ENCODE assay signal across 8 cellular contexts in genomic region chr1:2199042-2199810, GRCh38. TPM values are rescaled to one million over a fixed set of nuclear protein-coding genes. Genes with fewer than 3 reads are reported as not detected.
A peak's percentile ranks its signal among the peaks of the same experiment; 100 is the strongest.
DNase-seq lines count a peak whose midpoint lies in the region; ATAC-seq and TF ChIP-seq lines count a peak whose summit lies in the region.

No MANE protein-coding gene starts in this region.

- no peak for TF ChIP-seq CTCF in liver (IDR thresholded peaks at IDR 0.05; ENCODE audit: low read depth, low read length, missing input control)

- CTCF ChIA-PET in activated CD4-positive, alpha-beta memory T cell treated with anti-CD3 and anti-CD28 coated beads for 36 hours (lab: Charles Lee): interaction anchor here (0.7 to 17.1 kb wide), 10 partner anchors 10 to 349 kb away, joined by 3 to 409 read pairs (median 3); partner anchors contain the start of genes MORN1 and RER1

- no peaks in the 10 kb centered on the region for H3K27me3 Mint-ChIP-seq in activated CD4-positive, alpha-beta memory T cell treated with anti-CD3 and anti-CD28 coated beads for 36 hours

- H3K9me3 Mint-ChIP-seq in activated CD4-positive, alpha-beta memory T cell treated with anti-CD3 and anti-CD28 coated beads for 36 hours: no peaks in the 10 kb centered on the region

- intact Hi-C loops in activated CD4-positive, alpha-beta memory T cell treated with anti-CD3 and anti-CD28 coated beads for 36 hours (cut with micrococcal nuclease): loop anchor here (1.0 to 5.0 kb wide), 4 partner anchors 60 to 348 kb away; no protein-coding TSS in a partner anchor

- POLR2A ChIA-PET in activated CD4-positive, alpha-beta memory T cell treated with anti-CD3 and anti-CD28 coated beads for 36 hours (lab: Charles Lee): interaction anchor here (0.9 to 2.6 kb wide), 8 partner anchors 29 to 346 kb away, joined by 3 to 10 read pairs (median 4); partner anchors contain the start of gene SKI

- peak; percentile 82 for DNase-seq in 8988T
- peak; percentile 33 for DNase-seq in NCI-H187 treated with DMSO at 0.1 percent for 48 hours (lab: John Stamatoyannopoulos, UW)
- DNase-seq in activated CD4-positive, alpha-beta memory T cell treated with anti-CD3 and anti-CD28 coated beads for 36 hours: peak; percentile 94
- peak; percentile 82 for DNase-seq in stimulated activated CD4-positive, alpha-beta T cell treated with anti-CD3 and anti-CD28 coated beads, Interleukin-4, amount 100 ng/mL, for 24 hours

- no peaks in the 10 kb centered on the region for H3K9me3 ChIP-seq in duodenal mucosa (ENCODE audit: control insufficient read depth in 1 of 2, low read length in 2 of 2)
- H3K9me3 ChIP-seq in liver (ENCODE audit: control insufficient read depth in 4 of 4, low read length in 3 of 4): no peaks in the 10 kb centered on the region

- ATAC-seq in HG03469 (IDR thresholded peaks at IDR 0.05; ENCODE audit: unreplicated experiment): no peak

- H3K4me1 ChIP-seq in duodenal mucosa (ENCODE audit: control insufficient read depth in 1 of 2, insufficient read depth in 2 of 2, low read length in 2 of 2) (peaks cover 18 to 26% of the 10 kb centered on the region in 2 donors), liver (ENCODE audit: control insufficient read depth in 4 of 4, insufficient read depth in 4 of 4, low read length in 3 of 4) (peaks cover 3 to 22% (median 11%) of the 10 kb centered on the region in 4 donors)

- peak overlapping the region; percentile 48 to 92 for H3K9ac ChIP-seq in duodenal mucosa (ENCODE audit: low read depth in 1 of 2, low read length in 2 of 2)
- peak overlapping the region in 1 of 2 donors; percentile 68 for H3K9ac ChIP-seq in liver (ENCODE audit: low read depth in 1 of 2, low read length in 2 of 2)

- H3K27ac Mint-ChIP-seq in activated CD4-positive, alpha-beta memory T cell treated with anti-CD3 and anti-CD28 coated beads for 36 hours: peak overlapping the region; percentile 85

- peak; percentile 30 for TF ChIP-seq POLR2A in GM19193 (IDR thresholded peaks at IDR 0.05; ENCODE audit: extremely low read depth, insufficient read depth, insufficient read length)

- H3K4me3 ChIP-seq in duodenal mucosa (ENCODE audit: low read depth in 1 of 2, low read length in 2 of 2) (peak overlapping the region; percentile 80 to 86), liver (ENCODE audit: low read depth in 1 of 3, low read length in 3 of 3) (peak overlapping the region in 2 of 3 donors; percentile 42 to 74)

- H3K36me3 ChIP-seq in duodenal mucosa (ENCODE audit: control insufficient read depth in 1 of 2, insufficient read depth in 2 of 2, low read length in 2 of 2) (no peaks in the 10 kb centered on the region), liver (ENCODE audit: control insufficient read depth in 4 of 4, insufficient read depth in 3 of 4, low read depth in 1 of 4, low read length in 3 of 4) (no peaks in the 10 kb centered on the region)

- TF ChIP-seq RAD21 in liver (IDR thresholded peaks at IDR 0.05): peak; percentile 49 to 54

- 33% methylated on average over 24 of the region's 24 CpGs for WGBS in liver

- H3K4me1 Mint-ChIP-seq in activated CD4-positive, alpha-beta memory T cell treated with anti-CD3 and anti-CD28 coated beads for 36 hours (ENCODE audit: low read depth): peaks cover 20% of the 10 kb centered on the region

- H3K4me3 Mint-ChIP-seq in activated CD4-positive, alpha-beta memory T cell treated with anti-CD3 and anti-CD28 coated beads for 36 hours: peak overlapping the region; percentile 93

- H3K36me3 Mint-ChIP-seq in activated CD4-positive, alpha-beta memory T cell treated with anti-CD3 and anti-CD28 coated beads for 36 hours: no peaks in the 10 kb centered on the region

- H3K27ac ChIP-seq in duodenal mucosa (ENCODE audit: low read depth, low read length) (peak overlapping the region; percentile 68), liver (ENCODE audit: low read depth in 1 of 2, low read length in 2 of 2) (peak overlapping the region; percentile 49 to 61)

- H3K27me3 ChIP-seq in duodenal mucosa (ENCODE audit: control insufficient read depth in 1 of 2, insufficient read depth in 2 of 2, low read length in 2 of 2) (no peaks in the 10 kb centered on the region), liver (ENCODE audit: control insufficient read depth in 4 of 4, insufficient read depth in 4 of 4, low read length in 3 of 4) (no peaks in the 10 kb centered on the region)

TF ChIP-seq in liver, 16 proteins besides CTCF, POLR2A, EP300 and RAD21:
- TF ChIP-seq HNF4A (conservative IDR thresholded peaks at IDR 0.05) (no peak), SP1 (IDR thresholded peaks at IDR 0.05) (peak; percentile 57), MAX (IDR thresholded peaks at IDR 0.05) (peak; percentile 72), NR2F2 (IDR thresholded peaks at IDR 0.05) (no peak), RXRA (IDR thresholded peaks at IDR 0.05) (peak in 1 of 2 donors; percentile 4), TAF1 (conservative IDR thresholded peaks at IDR 0.05) (no peak), FOXA2 (IDR thresholded peaks at IDR 0.05) (no peak), GABPA (IDR thresholded peaks at IDR 0.05 in 1 of 2, conservative IDR thresholded peaks at IDR 0.05 in 1 of 2) (no peak), YY1 (IDR thresholded peaks at IDR 0.05) (peak; percentile 44)

RNA-seq across cellular contexts. Expression of gene FAAP20, which starts 4.7 kb away (rescaled TPM):
- 10 to 100 TPM; 64.9 to 69.8 TPM for total RNA-seq in activated CD4-positive, alpha-beta memory T cell treated with anti-CD3 and anti-CD28 coated beads for 36 hours
- 10 to 100 TPM in 1 of 2 donors, 1 to 10 TPM in 1; 5.6 to 11.9 TPM for total RNA-seq in liver
- 10 to 100 TPM; 19.6 to 31.5 TPM for polyA plus RNA-seq in liver

RNA-seq across cellular contexts. Expression of gene SKI, which starts 28.9 kb away (rescaled TPM):
- total RNA-seq in activated CD4-positive, alpha-beta memory T cell treated with anti-CD3 and anti-CD28 coated beads for 36 hours: 10 to 100 TPM; 28.3 to 28.9 TPM
- 10 to 100 TPM; 18.9 to 21.3 TPM for total RNA-seq in liver
- polyA plus RNA-seq in liver: 10 to 100 TPM in 1 of 2 donors, 1 to 10 TPM in 1; 3.2 to 20.1 TPM

Comparison
In these comparisons a context has a peak if more than half of its experiments do, and no peak if none do; other contexts are left out.
1. DNase-seq: peak in every context shown above with its lines; median percentile 94 in activated CD4-positive, alpha-beta memory T cell treated with anti-CD3 and anti-CD28 coated beads for 36 hours; 82 in 8988T; 82 in stimulated activated CD4-positive, alpha-beta T cell treated with anti-CD3 and anti-CD28 coated beads, Interleukin-4, amount 100 ng/mL, for 24 hours; 33 in NCI-H187 treated with DMSO at 0.1 percent for 48 hours.
2. RNA of gene FAAP20, which starts 4.7 kb away (total RNA-seq): 64.9 to 69.8 TPM in activated CD4-positive, alpha-beta memory T cell treated with anti-CD3 and anti-CD28 coated beads for 36 hours; 5.6 to 11.9 TPM in liver; every median in the first group is over 4 times any median in the second.